10 cellular contexts compared by ENCODE assay signal in genomic region chr7:50303082-50303893, GRCh38. TPM values are rescaled to one million over a fixed set of nuclear protein-coding genes. Genes with fewer than 3 reads are reported as not detected.
DNase-seq lines count a peak whose midpoint lies in the region; ATAC-seq and TF ChIP-seq lines count a peak whose summit lies in the region.
"Had no signal": no experiment of that assay in that cellular context is flagged by ENCODE, and none has a peak within 500 bp of the region (broad histone marks: within the 10 kb centered on the region; RNA-seq: fewer than 3 reads in every experiment).

No MANE protein-coding gene starts in this region.

- H3K4me2 ChIP-seq in BLaER1 treated with 17β-estradiol and CSF1 and Interleukin-3, amounts not matched to agents 10 nM and 100 nM = peak overlapping the region; percentile 86 to 99 (median 94)
- peak overlapping the region; percentile 87 for H3K4me2 ChIP-seq in GM23338

- H3K27ac Mint-ChIP-seq in GM23338 (no peak overlapping the region), mesothelial cell of epicardium (no peak overlapping the region)
- peak overlapping the region; percentile 91 for H3K27ac Mint-ChIP-seq in activated naive CD4-positive, alpha-beta T cell treated with anti-CD3 and anti-CD28 coated beads, Interleukin-2, amount 50 U/mL, for 24 hours

- in situ Hi-C loops in brain microvascular endothelial cell (cut with HindIII; ENCODE audit: low pct_ligation_motif_present, low sequenced_read_pairs) = no loop called here

- peak overlapping the region; percentile 90 to 99 (median 95); a peak in 21 of 22 replicates for H3K27ac ChIP-seq in BLaER1 treated with 17β-estradiol and CSF1 and Interleukin-3, amounts not matched to agents 10 nM and 100 nM
- H3K27ac ChIP-seq in GM23338 (ENCODE audit: low read depth) = no peak overlapping the region
- no peak overlapping the region for H3K27ac ChIP-seq in brain microvascular endothelial cell
- H3K27ac ChIP-seq: VCaP had no signal

- peak; percentile 63 for DNase-seq in GM23338 (ENCODE audit: low spot score)
- no peak for DNase-seq in mesothelial cell of epicardium (ENCODE audit: low spot score in 2 of 2, unreplicated experiment in 2 of 2)
- no peak for DNase-seq in brain microvascular endothelial cell
- no peak for DNase-seq in GDM1 (lab: John Stamatoyannopoulos, UW)
- DNase-seq in NCI-H526 (lab: John Stamatoyannopoulos, UW) = no peak
- no peak for DNase-seq in GM10266 (ENCODE audit: extremely low spot score)
- DNase-seq: NCI-H146 had no signal

- H3K36me3 ChIP-seq in BLaER1 treated with 17β-estradiol and CSF1 and Interleukin-3, amounts not matched to agents 10 nM and 100 nM = peaks cover 0 to 6% (median 0%) of the 10 kb centered on the region in 11 experiments; a peak in 2 of 22 replicates
- H3K36me3 ChIP-seq in GM23338 (ENCODE audit: insufficient read depth) = no peaks in the 10 kb centered on the region
- no peaks in the 10 kb centered on the region for H3K36me3 ChIP-seq in brain microvascular endothelial cell (replicated peaks)

- H2AFZ ChIP-seq in GM23338 = peak overlapping the region; percentile 96

- H3K79me2 ChIP-seq in GM23338 (replicated peaks; ENCODE audit: insufficient read depth) = no peaks in the 10 kb centered on the region

- peaks cover 0 to 13% (median 3%) of the 10 kb centered on the region in 11 experiments; a peak in 9 of 22 replicates for H4K20me1 ChIP-seq in BLaER1 treated with 17β-estradiol and CSF1 and Interleukin-3, amounts not matched to agents 10 nM and 100 nM
- no peaks in the 10 kb centered on the region for H4K20me1 ChIP-seq in GM23338 (replicated peaks; ENCODE audit: insufficient read depth)

- H3K36me3 Mint-ChIP-seq in GM23338 (ENCODE audit: low read depth) (peaks cover 6% of the 10 kb centered on the region; the same call in 2 of the 3 replicates), mesothelial cell of epicardium (no peaks in the 10 kb centered on the region)
- H3K36me3 Mint-ChIP-seq in activated naive CD4-positive, alpha-beta T cell treated with anti-CD3 and anti-CD28 coated beads, Interleukin-2, amount 50 U/mL, for 24 hours = peaks cover 14% of the 10 kb centered on the region

- H3K4me3 ChIP-seq in BLaER1 treated with 17β-estradiol and CSF1 and Interleukin-3, amounts not matched to agents 10 nM and 100 nM = peak overlapping the region; percentile 83 to 97 (median 88)
- H3K4me3 ChIP-seq in GM23338 (peak overlapping the region; percentile 69), brain microvascular endothelial cell (ENCODE audit: low read depth, low read length) (no peak overlapping the region)

- no peaks in the 10 kb centered on the region for H3K9me2 ChIP-seq in GM23338 (ENCODE audit: insufficient read depth)

- H3K4me1 ChIP-seq in BLaER1 treated with 17β-estradiol and CSF1 and Interleukin-3, amounts not matched to agents 10 nM and 100 nM = peaks cover 33 to 48% (median 38%) of the 10 kb centered on the region in 10 experiments
- peaks cover 6% of the 10 kb centered on the region; the same call in 1 of the 2 replicates for H3K4me1 ChIP-seq in GM23338 (ENCODE audit: insufficient read depth)

- H3K27me3 Mint-ChIP-seq in GM23338 (ENCODE audit: insufficient read depth, low read depth, poor library complexity) (peaks cover 38% of the 10 kb centered on the region), mesothelial cell of epicardium (ENCODE audit: low read depth) (peaks cover 87% of the 10 kb centered on the region)
- no peaks in the 10 kb centered on the region for H3K27me3 Mint-ChIP-seq in activated naive CD4-positive, alpha-beta T cell treated with anti-CD3 and anti-CD28 coated beads, Interleukin-2, amount 50 U/mL, for 24 hours

- no peaks in the 10 kb centered on the region for H3K9me3 ChIP-seq in BLaER1 treated with 17β-estradiol and CSF1 and Interleukin-3, amounts not matched to agents 10 nM and 100 nM (replicated peaks in 1 of 11)

- peak overlapping the region; percentile 78 for H3K4me3 Mint-ChIP-seq in GM23338
- H3K4me3 Mint-ChIP-seq in activated naive CD4-positive, alpha-beta T cell treated with anti-CD3 and anti-CD28 coated beads, Interleukin-2, amount 50 U/mL, for 24 hours = peak overlapping the region; percentile 81
- H3K4me3 Mint-ChIP-seq in mesothelial cell of epicardium = peak overlapping the region; percentile 63

- H3K4me1 Mint-ChIP-seq in GM23338 (peaks cover 14% of the 10 kb centered on the region; the same call in 2 of the 3 replicates), mesothelial cell of epicardium (peaks cover 3% of the 10 kb centered on the region)
- peaks cover 46% of the 10 kb centered on the region for H3K4me1 Mint-ChIP-seq in activated naive CD4-positive, alpha-beta T cell treated with anti-CD3 and anti-CD28 coated beads, Interleukin-2, amount 50 U/mL, for 24 hours

- no peaks in the 10 kb centered on the region for H3K27me3 ChIP-seq in BLaER1 treated with 17β-estradiol and CSF1 and Interleukin-3, amounts not matched to agents 10 nM and 100 nM
- H3K27me3 ChIP-seq in GM23338 (ENCODE audit: insufficient read depth) (peaks cover 63% of the 10 kb centered on the region), brain microvascular endothelial cell (replicated peaks) (peaks cover 41% of the 10 kb centered on the region)

- peak; percentile 43 for ATAC-seq in GM23338

- 0 out of 2 replicates have a peak, but pooled peaks cover 2% of the 10 kb centered on the region for H3F3A ChIP-seq in GM23338 (replicated peaks; ENCODE audit: low read depth)

- peaks cover 7% of the 10 kb centered on the region; the same call in 2 of the 3 replicates for H3K9me3 Mint-ChIP-seq in GM23338
- no peaks in the 10 kb centered on the region for H3K9me3 Mint-ChIP-seq in activated naive CD4-positive, alpha-beta T cell treated with anti-CD3 and anti-CD28 coated beads, Interleukin-2, amount 50 U/mL, for 24 hours
- no peaks in the 10 kb centered on the region for H3K9me3 Mint-ChIP-seq in mesothelial cell of epicardium

- TF ChIP-seq CTCF in GM23338 (conservative IDR thresholded peaks at IDR 0.05; ENCODE audit: low read depth in 2 of 2) = no peak
- no peak for TF ChIP-seq CTCF in mesothelial cell of epicardium (IDR thresholded peaks at IDR 0.05; ENCODE audit: unreplicated experiment)
- no peak for TF ChIP-seq CTCF in brain microvascular endothelial cell (IDR thresholded peaks at IDR 0.05; ENCODE audit: low read depth, low read length, missing control alignments)
- TF ChIP-seq CTCF in GM10266 (IDR thresholded peaks at IDR 0.05; ENCODE audit: control insufficient read depth, insufficient read depth, low read depth, missing control alignments) = no peak

- H3K9ac ChIP-seq in BLaER1 treated with 17β-estradiol and CSF1 and Interleukin-3, amounts not matched to agents 10 nM and 100 nM = peak overlapping the region; percentile 91 to 98 (median 94)

TF ChIP-seq in GM23338, 12 proteins besides CTCF, POLR2A, EP300 and RAD21:
- peak; percentile 36 for TF ChIP-seq EZH2 (IDR thresholded peaks at IDR 0.05; ENCODE audit: low read depth, unreplicated experiment)
- TF ChIP-seq POLR2AphosphoS5 (IDR thresholded peaks at IDR 0.05; ENCODE audit: low read depth) = no peak

RNA-seq across cellular contexts. Expression of gene IKZF1, which starts 1.2 kb away (rescaled TPM):
- total RNA-seq in GM23338 (2014; rRNA removed; shearing (Covaris generic)) = 0.43 and 1.8 TPM in 2 replicates
- polyA plus RNA-seq in GM23338 (2016; fragmentation: Nextera tagmentation; extraction: Ambion mirVana) = 0.45 and 0.57 TPM in 2 replicates
- 1.7 to 2.5 TPM (median 1.8 TPM) in 3 replicates for total RNA-seq in mesothelial cell of epicardium

Comparison
In these comparisons a context has a peak if more than half of its experiments do, and no peak if none do; other contexts are left out.
1. H3K27ac ChIP-seq: peak in BLaER1 treated with 17β-estradiol and CSF1 and Interleukin-3, amounts not matched to agents 10 nM and 100 nM (11 of 11); none in GM23338 (single experiment) and brain microvascular endothelial cell (single experiment).
2. Peak in every context shown above with its lines, with median percentiles within 50 percentile points of each other: H3K4me3 Mint-ChIP-seq.